In the genomic region with DNA sequence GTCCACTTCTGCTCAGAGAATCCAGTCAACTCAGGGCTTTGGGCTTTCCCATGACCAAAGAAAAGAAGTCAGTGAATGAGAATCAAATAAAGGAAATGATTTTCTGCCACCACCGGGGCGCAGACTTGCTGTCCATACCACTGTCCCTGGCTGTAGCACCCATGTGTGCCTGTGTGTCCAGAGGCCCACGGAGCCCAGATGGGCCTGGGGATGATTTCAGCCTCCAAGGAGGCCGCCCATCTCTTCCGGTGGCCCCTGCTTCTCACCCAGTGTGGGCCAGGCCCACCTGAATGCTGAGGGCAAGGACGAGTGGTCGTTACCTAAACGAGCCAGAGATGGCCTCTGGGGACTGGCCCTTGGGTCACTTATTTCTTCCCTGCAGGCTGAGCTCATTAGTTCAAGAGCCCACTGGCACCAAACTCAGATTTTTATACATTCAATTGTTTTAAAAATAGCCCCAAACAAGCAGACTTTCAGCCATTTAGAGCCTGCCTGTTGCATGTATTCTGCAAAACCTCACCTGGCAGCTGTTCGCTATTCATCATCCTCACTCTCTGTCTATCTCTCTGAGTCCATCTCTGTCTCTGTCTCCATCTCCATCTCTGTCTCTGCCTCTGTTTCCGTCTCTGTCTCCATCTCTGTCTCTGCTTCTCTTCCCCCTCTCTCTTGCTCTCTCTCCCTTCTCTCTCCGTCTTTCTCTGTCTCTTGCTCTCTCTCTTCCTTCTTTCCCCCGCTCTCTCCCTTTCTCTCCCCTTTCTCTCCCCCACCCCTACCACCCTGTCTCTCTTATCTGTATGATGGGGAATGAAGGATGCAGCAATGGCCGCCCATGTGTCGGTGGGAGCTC, we compare ENCODE assay signal across 1 cellular context.
TF ChIP-seq lines count a peak whose summit lies in the region.

No MANE protein-coding gene starts in this region.

TF ChIP-seq in SK-N-SH treated with all-trans-retinoic acid at 6 μM for 48 hours, 23 proteins besides CTCF, POLR2A, EP300 and RAD21 (continued from another document):
- TF ChIP-seq, protein P1, sequence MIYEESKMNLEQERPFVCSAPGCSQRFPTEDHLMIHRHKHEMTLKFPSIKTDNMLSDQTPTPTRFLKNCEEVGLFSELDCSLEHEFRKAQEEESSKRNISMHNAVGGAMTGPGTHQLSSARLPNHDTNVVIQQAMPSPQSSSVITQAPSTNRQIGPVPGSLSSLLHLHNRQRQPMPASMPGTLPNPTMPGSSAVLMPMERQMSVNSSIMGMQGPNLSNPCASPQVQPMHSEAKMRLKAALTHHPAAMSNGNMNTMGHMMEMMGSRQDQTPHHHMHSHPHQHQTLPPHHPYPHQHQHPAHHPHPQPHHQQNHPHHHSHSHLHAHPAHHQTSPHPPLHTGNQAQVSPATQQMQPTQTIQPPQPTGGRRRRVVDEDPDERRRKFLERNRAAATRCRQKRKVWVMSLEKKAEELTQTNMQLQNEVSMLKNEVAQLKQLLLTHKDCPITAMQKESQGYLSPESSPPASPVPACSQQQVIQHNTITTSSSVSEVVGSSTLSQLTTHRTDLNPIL (CRISPR knock-in tag; IDR thresholded peaks at IDR 0.05; ENCODE audit: low read depth): no peak
- TF ChIP-seq ZC3H10 (CRISPR knock-in tag; IDR thresholded peaks at IDR 0.05): no peak
- TF ChIP-seq GLIS3 (CRISPR knock-in tag; IDR thresholded peaks at IDR 0.05): no peak
- TF ChIP-seq SNAI2 (CRISPR knock-in tag; IDR thresholded peaks at IDR 0.05): no peak
- TF ChIP-seq, protein P2, sequence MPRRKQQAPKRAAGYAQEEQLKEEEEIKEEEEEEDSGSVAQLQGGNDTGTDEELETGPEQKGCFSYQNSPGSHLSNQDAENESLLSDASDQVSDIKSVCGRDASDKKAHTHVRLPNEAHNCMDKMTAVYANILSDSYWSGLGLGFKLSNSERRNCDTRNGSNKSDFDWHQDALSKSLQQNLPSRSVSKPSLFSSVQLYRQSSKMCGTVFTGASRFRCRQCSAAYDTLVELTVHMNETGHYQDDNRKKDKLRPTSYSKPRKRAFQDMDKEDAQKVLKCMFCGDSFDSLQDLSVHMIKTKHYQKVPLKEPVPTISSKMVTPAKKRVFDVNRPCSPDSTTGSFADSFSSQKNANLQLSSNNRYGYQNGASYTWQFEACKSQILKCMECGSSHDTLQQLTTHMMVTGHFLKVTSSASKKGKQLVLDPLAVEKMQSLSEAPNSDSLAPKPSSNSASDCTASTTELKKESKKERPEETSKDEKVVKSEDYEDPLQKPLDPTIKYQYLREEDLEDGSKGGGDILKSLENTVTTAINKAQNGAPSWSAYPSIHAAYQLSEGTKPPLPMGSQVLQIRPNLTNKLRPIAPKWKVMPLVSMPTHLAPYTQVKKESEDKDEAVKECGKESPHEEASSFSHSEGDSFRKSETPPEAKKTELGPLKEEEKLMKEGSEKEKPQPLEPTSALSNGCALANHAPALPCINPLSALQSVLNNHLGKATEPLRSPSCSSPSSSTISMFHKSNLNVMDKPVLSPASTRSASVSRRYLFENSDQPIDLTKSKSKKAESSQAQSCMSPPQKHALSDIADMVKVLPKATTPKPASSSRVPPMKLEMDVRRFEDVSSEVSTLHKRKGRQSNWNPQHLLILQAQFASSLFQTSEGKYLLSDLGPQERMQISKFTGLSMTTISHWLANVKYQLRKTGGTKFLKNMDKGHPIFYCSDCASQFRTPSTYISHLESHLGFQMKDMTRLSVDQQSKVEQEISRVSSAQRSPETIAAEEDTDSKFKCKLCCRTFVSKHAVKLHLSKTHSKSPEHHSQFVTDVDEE (CRISPR knock-in tag; IDR thresholded peaks at IDR 0.05): no peak
- TF ChIP-seq ZFP3 (CRISPR knock-in tag; IDR thresholded peaks at IDR 0.05): no peak
- no peak for TF ChIP-seq ZFP30 (CRISPR knock-in tag; IDR thresholded peaks at IDR 0.05)
- TF ChIP-seq TCF4 (CRISPR knock-in tag; IDR thresholded peaks at IDR 0.05; ENCODE audit: borderline replicate concordance): no peak
- TF ChIP-seq, protein P3, sequence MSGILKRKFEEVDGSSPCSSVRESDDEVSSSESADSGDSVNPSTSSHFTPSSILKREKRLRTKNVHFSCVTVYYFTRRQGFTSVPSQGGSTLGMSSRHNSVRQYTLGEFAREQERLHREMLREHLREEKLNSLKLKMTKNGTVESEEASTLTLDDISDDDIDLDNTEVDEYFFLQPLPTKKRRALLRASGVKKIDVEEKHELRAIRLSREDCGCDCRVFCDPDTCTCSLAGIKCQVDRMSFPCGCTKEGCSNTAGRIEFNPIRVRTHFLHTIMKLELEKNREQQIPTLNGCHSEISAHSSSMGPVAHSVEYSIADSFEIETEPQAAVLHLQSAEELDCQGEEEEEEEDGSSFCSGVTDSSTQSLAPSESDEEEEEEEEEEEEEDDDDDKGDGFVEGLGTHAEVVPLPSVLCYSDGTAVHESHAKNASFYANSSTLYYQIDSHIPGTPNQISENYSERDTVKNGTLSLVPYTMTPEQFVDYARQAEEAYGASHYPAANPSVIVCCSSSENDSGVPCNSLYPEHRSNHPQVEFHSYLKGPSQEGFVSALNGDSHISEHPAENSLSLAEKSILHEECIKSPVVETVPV (CRISPR knock-in tag; IDR thresholded peaks at IDR 0.05): no peak
- no peak for TF ChIP-seq BACH2 (CRISPR knock-in tag; IDR thresholded peaks at IDR 0.05; ENCODE audit: borderline replicate concordance)
- TF ChIP-seq ZNF8 (CRISPR knock-in tag; IDR thresholded peaks at IDR 0.05): no peak
- TF ChIP-seq, protein P4, sequence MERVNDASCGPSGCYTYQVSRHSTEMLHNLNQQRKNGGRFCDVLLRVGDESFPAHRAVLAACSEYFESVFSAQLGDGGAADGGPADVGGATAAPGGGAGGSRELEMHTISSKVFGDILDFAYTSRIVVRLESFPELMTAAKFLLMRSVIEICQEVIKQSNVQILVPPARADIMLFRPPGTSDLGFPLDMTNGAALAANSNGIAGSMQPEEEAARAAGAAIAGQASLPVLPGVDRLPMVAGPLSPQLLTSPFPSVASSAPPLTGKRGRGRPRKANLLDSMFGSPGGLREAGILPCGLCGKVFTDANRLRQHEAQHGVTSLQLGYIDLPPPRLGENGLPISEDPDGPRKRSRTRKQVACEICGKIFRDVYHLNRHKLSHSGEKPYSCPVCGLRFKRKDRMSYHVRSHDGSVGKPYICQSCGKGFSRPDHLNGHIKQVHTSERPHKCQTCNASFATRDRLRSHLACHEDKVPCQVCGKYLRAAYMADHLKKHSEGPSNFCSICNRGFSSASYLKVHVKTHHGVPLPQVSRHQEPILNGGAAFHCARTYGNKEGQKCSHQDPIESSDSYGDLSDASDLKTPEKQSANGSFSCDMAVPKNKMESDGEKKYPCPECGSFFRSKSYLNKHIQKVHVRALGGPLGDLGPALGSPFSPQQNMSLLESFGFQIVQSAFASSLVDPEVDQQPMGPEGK (CRISPR knock-in tag; IDR thresholded peaks at IDR 0.05; ENCODE audit: borderline replicate concordance): no peak
